In genomic region chr2:27708666-27709065, GRCh38 we compare ENCODE assay signal across 10 cellular contexts.
"Had no signal": no experiment of that assay in that cellular context is flagged by ENCODE, and none has a peak within 500 bp of the region (broad histone marks: within the 10 kb centered on the region; RNA-seq: fewer than 3 reads in every experiment).

No MANE protein-coding gene starts in this region.

- H3K36me3 Mint-ChIP-seq: activated CD4-positive, alpha-beta memory T cell treated with anti-CD3 and anti-CD28 coated beads for 36 hours; activated naive CD8-positive, alpha-beta T cell treated with anti-CD3 and anti-CD28 coated beads, Interleukin-2, amount 10 ng/mL, durations not matched to agents 7 days and 5 days had no signal

- H3K4me3 ChIP-seq: upper lobe of right lung had no signal

- H3K27me3 ChIP-seq: upper lobe of right lung had no signal

- H3K27ac Mint-ChIP-seq: activated CD4-positive, alpha-beta memory T cell treated with anti-CD3 and anti-CD28 coated beads for 36 hours; activated naive CD8-positive, alpha-beta T cell treated with anti-CD3 and anti-CD28 coated beads, Interleukin-2, amount 10 ng/mL, durations not matched to agents 7 days and 5 days; activated T-cell treated with anti-CD3 and anti-CD28 coated beads, Interleukin-2, amount 50 U/mL, for 72 hours had no signal

- H3K9me3 ChIP-seq: upper lobe of right lung had no signal

- ATAC-seq: activated T-cell treated with anti-CD3 and anti-CD28 coated beads, Interleukin-2, amount 50 U/mL, for 72 hours; upper lobe of right lung had no signal

- H3K36me3 ChIP-seq: upper lobe of right lung had no signal

- H3K4me3 Mint-ChIP-seq: activated CD4-positive, alpha-beta memory T cell treated with anti-CD3 and anti-CD28 coated beads for 36 hours; activated naive CD8-positive, alpha-beta T cell treated with anti-CD3 and anti-CD28 coated beads, Interleukin-2, amount 10 ng/mL, durations not matched to agents 7 days and 5 days; activated T-cell treated with anti-CD3 and anti-CD28 coated beads, Interleukin-2, amount 50 U/mL, for 72 hours had no signal

- DNase-seq: activated CD4-positive, alpha-beta memory T cell treated with anti-CD3 and anti-CD28 coated beads for 36 hours; activated CD4-positive, alpha-beta T cell treated with anti-CD3 and anti-CD28 coated beads for 1 hour; activated naive CD8-positive, alpha-beta T cell treated with anti-CD3 and anti-CD28 coated beads, Interleukin-2, amount 10 ng/mL, durations not matched to agents 7 days and 5 days; activated T-cell treated with anti-CD3 and anti-CD28 coated beads, Interleukin-2, amount 50 U/mL, for 72 hours; anterior cingulate cortex; hypothalamus; kidney glomerular epithelial cell; retina; small intestine; upper lobe of right lung had no signal

- H3K27ac ChIP-seq: upper lobe of right lung had no signal

- H3K9me3 Mint-ChIP-seq: activated CD4-positive, alpha-beta memory T cell treated with anti-CD3 and anti-CD28 coated beads for 36 hours; activated naive CD8-positive, alpha-beta T cell treated with anti-CD3 and anti-CD28 coated beads, Interleukin-2, amount 10 ng/mL, durations not matched to agents 7 days and 5 days; activated T-cell treated with anti-CD3 and anti-CD28 coated beads, Interleukin-2, amount 50 U/mL, for 72 hours had no signal

- H3K27me3 Mint-ChIP-seq: activated CD4-positive, alpha-beta memory T cell treated with anti-CD3 and anti-CD28 coated beads for 36 hours had no signal
